Comparison of ENCODE assay signal across 28 cellular contexts in genomic region chr2:3434654-3435053, GRCh38. TPM values are rescaled to one million over a fixed set of nuclear protein-coding genes. Genes with fewer than 3 reads are reported as not detected.
DNase-seq lines count a peak whose midpoint lies in the region; ATAC-seq and TF ChIP-seq lines count a peak whose summit lies in the region.
"Had no signal": no experiment of that assay in that cellular context is flagged by ENCODE, and none has a peak within 500 bp of the region (broad histone marks: within the 10 kb centered on the region; RNA-seq: fewer than 3 reads in every experiment).

No MANE protein-coding gene starts in this region.

- H3K4me1 Mint-ChIP-seq in H9 (peaks cover 3 to 7% of the 10 kb centered on the region in 2 experiments; a peak in 3 of 4 replicates), brain (peaks cover 35% of the 10 kb centered on the region), memory B cell (no peaks in the 10 kb centered on the region)

- H3K9me3 ChIP-seq in BLaER1 = no peaks in the 10 kb centered on the region
- no peaks in the 10 kb centered on the region for H3K9me3 ChIP-seq in H9 (ENCODE audit: control insufficient read depth, low read depth, low read length)
- H3K9me3 ChIP-seq: BE2C, esophagus muscularis mucosa, heart left ventricle, left ventricle myocardium inferior, prostate gland, sigmoid colon, thyroid gland, vagina had no signal

- no peak overlapping the region for H2AK5ac ChIP-seq in H9 (ENCODE audit: insufficient read length, low read length)

- H3K36me3 ChIP-seq in BLaER1 = peaks cover 28% of the 10 kb centered on the region
- H3K36me3 ChIP-seq: prostate gland, vagina had no signal

- H3K4me3 ChIP-seq in BLaER1 = no peak overlapping the region
- H3K4me3 ChIP-seq: esophagus muscularis mucosa, heart left ventricle, left ventricle myocardium inferior, prostate gland, sigmoid colon, thyroid gland, vagina had no signal

- H3T11ph ChIP-seq in H9 (ENCODE audit: low read length) = no peak overlapping the region

- no peaks in the 10 kb centered on the region for H3K79me1 ChIP-seq in H9 (ENCODE audit: insufficient read depth, low read depth, low read length, poor library complexity, severe bottlenecking)

- no peak overlapping the region for H4K8ac ChIP-seq in H9 (replicated peaks; ENCODE audit: insufficient read length, low read depth, low read length)

- no peaks in the 10 kb centered on the region for H4K20me1 ChIP-seq in BLaER1
- no peaks in the 10 kb centered on the region for H4K20me1 ChIP-seq in H9 (ENCODE audit: control insufficient read depth, insufficient read depth, insufficient read length)

- no peak overlapping the region for H3K23ac ChIP-seq in H9 (ENCODE audit: insufficient read length, low read depth, low read length)

- H3K4me1 ChIP-seq in BLaER1 (peaks cover 18% of the 10 kb centered on the region), H9 (ENCODE audit: insufficient read depth, low read length) (no peaks in the 10 kb centered on the region)
- H3K4me1 ChIP-seq: prostate gland, sigmoid colon, vagina had no signal

- no peaks in the 10 kb centered on the region for H3K27me3 ChIP-seq in BLaER1
- H3K27me3 ChIP-seq in H9 (ENCODE audit: insufficient read depth, low read length) = no peaks in the 10 kb centered on the region
- H3K27me3 ChIP-seq: BE2C, esophagus muscularis mucosa, heart left ventricle, sigmoid colon, thyroid gland, vagina had no signal

- H3K4me2 ChIP-seq in BLaER1 = peak overlapping the region; percentile 22
- no peak overlapping the region for H3K4me2 ChIP-seq in H9 (ENCODE audit: insufficient read depth, insufficient read length, low read length)

- DNase-seq in H9 (no peak), memory B cell (ENCODE audit: low spot score in 2 of 2) (no peak), foreskin melanocyte (no peak)
- DNase-seq: activated CD4-positive, alpha-beta T cell treated with anti-CD3 and anti-CD28 coated beads for 48 hours; activated effector memory CD4-positive, alpha-beta T cell treated with Interleukin-2 at 50 U/mL for 16 hours; activated T-cell treated with anti-CD3 and anti-CD28 coated beads for 4 hours; amygdala; BE2C; foreskin fibroblast; heart left ventricle; islet precursor cell; left ventricle myocardium inferior; MV-4-11; NCI-H226; sigmoid colon; stimulated activated CD4-positive, alpha-beta T cell treated with anti-CD3 and anti-CD28 coated beads, Interleukin-12 subunit alpha, Interleukin-12 subunit beta, amount 100 ng/mL, for 4 hours; stimulated activated CD4-positive, alpha-beta T cell treated with anti-CD3 and anti-CD28 coated beads, Interleukin-2, amount 100 ng/mL, for 48 hours; T1000; thyroid gland had no signal

- ATAC-seq in memory B cell (ENCODE audit: low read depth) (no peak), GM21737 (IDR thresholded peaks at IDR 0.05; ENCODE audit: unreplicated experiment) (no peak), HG03439 (IDR thresholded peaks at IDR 0.05; ENCODE audit: unreplicated experiment) (no peak)
- ATAC-seq: activated naive CD4-positive, alpha-beta T cell treated with anti-CD3 and anti-CD28 coated beads, Interleukin-2, amount 50 U/mL, for 72 hours; heart left ventricle; Panc1 had no signal

- no peak overlapping the region for H3K18ac ChIP-seq in H9 (ENCODE audit: insufficient read length, low read depth, low read length)

- H2AFZ ChIP-seq in H9 (ENCODE audit: low read length) = no peak overlapping the region

- no peak overlapping the region for H2BK120ac ChIP-seq in H9 (ENCODE audit: low read depth, low read length, poor library complexity, severe bottlenecking)

- H3K4me3 Mint-ChIP-seq in H9 = no peak overlapping the region
- peak overlapping the region in 1 of 5 experiments; percentile 28 for H3K4me3 Mint-ChIP-seq in brain
- H3K4me3 Mint-ChIP-seq in memory B cell = no peak overlapping the region

- H3K9ac ChIP-seq in BLaER1 (no peak overlapping the region), H9 (ENCODE audit: extremely low read depth, insufficient read length, low read length) (no peak overlapping the region)

- no peak overlapping the region for H3K4ac ChIP-seq in H9 (ENCODE audit: low read depth, low read length)

- peaks cover 3% of the 10 kb centered on the region in 2 experiments; a peak in 2 of 5 replicates for H3K9me3 Mint-ChIP-seq in H9
- H3K9me3 Mint-ChIP-seq in brain = no peaks in the 10 kb centered on the region
- no peaks in the 10 kb centered on the region for H3K9me3 Mint-ChIP-seq in memory B cell
- H3K9me3 Mint-ChIP-seq: activated naive CD4-positive, alpha-beta T cell treated with anti-CD3 and anti-CD28 coated beads, Interleukin-2, amount 50 U/mL, for 72 hours had no signal

- no CpG with 5 or more reads among the region's 11 CpGs for WGBS in H9 (ENCODE audit: extremely low coverage, insufficient read length, low lambda C conversion rate)

- no peak overlapping the region for H2BK12ac ChIP-seq in H9 (ENCODE audit: insufficient read length, low read depth, low read length)

- no peak overlapping the region for H3K14ac ChIP-seq in H9 (ENCODE audit: insufficient read depth, low read length)

- no peak overlapping the region for H3K56ac ChIP-seq in H9 (ENCODE audit: insufficient read length, low read depth, low read length)

- H3K27ac Mint-ChIP-seq in H9 (peak overlapping the region in 2 of 3 experiments; percentile 21 to 44; a peak in 1 of 7 replicates), brain (peak overlapping the region; percentile 79 to 94 (median 86)), memory B cell (peak overlapping the region; percentile 75)

- H2BK20ac ChIP-seq in H9 (ENCODE audit: low read depth, low read length, poor library complexity, severe bottlenecking) = no peak overlapping the region

- H3K79me2 ChIP-seq in H9 (ENCODE audit: insufficient read depth, low read length) = no peaks in the 10 kb centered on the region

- no peak overlapping the region for H2BK5ac ChIP-seq in H9 (ENCODE audit: insufficient read length, low read length)

- H3K23me2 ChIP-seq in H9 (ENCODE audit: insufficient read length, low read depth, low read length, poor library complexity, severe bottlenecking) = no peaks in the 10 kb centered on the region

- no peak overlapping the region for H4K5ac ChIP-seq in H9 (ENCODE audit: insufficient read length, low read depth, low read length)

- H3K27me3 Mint-ChIP-seq in H9 (ENCODE audit: low read depth) (no peaks in the 10 kb centered on the region), brain (no peaks in the 10 kb centered on the region), memory B cell (no peaks in the 10 kb centered on the region)

- H3K27ac ChIP-seq in BLaER1 (no peak overlapping the region), H9 (ENCODE audit: insufficient read length, low read depth, low read length) (no peak overlapping the region)
- H3K27ac ChIP-seq: heart left ventricle, prostate gland, sigmoid colon, vagina had no signal

- TF ChIP-seq CTCF in H9 (conservative IDR thresholded peaks at IDR 0.05) (no peak), brain (conservative IDR thresholded peaks at IDR 0.05) (no peak)

- no peak overlapping the region for H4K91ac ChIP-seq in H9 (ENCODE audit: insufficient read length, low read depth, low read length)

- no peak overlapping the region for H2BK15ac ChIP-seq in H9 (ENCODE audit: low read depth, low read length)

- peaks cover 9 to 22% (median 16%) of the 10 kb centered on the region in 3 experiments; a peak in 6 of 7 replicates for H3K36me3 Mint-ChIP-seq in H9 (ENCODE audit: insufficient read depth in 1 of 3, low read depth in 3 of 3)
- H3K36me3 Mint-ChIP-seq in brain = peaks cover 18% of the 10 kb centered on the region
- H3K36me3 Mint-ChIP-seq in memory B cell = peaks cover 28% of the 10 kb centered on the region
- H3K36me3 Mint-ChIP-seq: activated naive CD4-positive, alpha-beta T cell treated with anti-CD3 and anti-CD28 coated beads, Interleukin-2, amount 50 U/mL, for 72 hours had no signal

RNA-seq across cellular contexts. Expression of gene TRAPPC12, which starts 55.2 kb away (rescaled TPM):
- 79.3 and 86.0 TPM in 2 replicates for total RNA-seq in H9 (2021)
- polyA plus RNA-seq in brain (ENCODE audit: insufficient read depth, low read depth, low replicate concordance) = 79.4 TPM

RNA-seq across cellular contexts. Expression of gene EIPR1, which starts 57.0 kb away (rescaled TPM):
- 27.6 and 27.8 TPM in 2 replicates for total RNA-seq in H9 (2021)
- 47.6 TPM for polyA plus RNA-seq in brain (ENCODE audit: insufficient read depth, low read depth, low replicate concordance)

Comparison
In these comparisons a context has a peak if more than half of its experiments do, and no peak if none do; other contexts are left out.
1. H3K27ac Mint-ChIP-seq: peak in every context shown above with its lines; median percentile 86 in brain; 75 in memory B cell; 32 in H9.